8 cellular contexts compared by ENCODE assay signal in genomic region chr17:45132302-45132568, GRCh38. TPM values are rescaled to one million over a fixed set of nuclear protein-coding genes. Genes with fewer than 3 reads are reported as not detected.
DNase-seq lines count a peak whose midpoint lies in the region; ATAC-seq and TF ChIP-seq lines count a peak whose summit lies in the region.

Gene PLCD3, minus strand, starts transcription at chr17:45132515. Its CDS starts 105 bp downstream, at chr17:45132410.

- peak within 1 kb of the TSS; percentile 89 to 99 (median 98) for H3K27ac ChIP-seq in heart left ventricle

- H3K27me3 ChIP-seq in heart left ventricle: no peaks in the 10 kb centered on the region

- TF ChIP-seq POLR2A in heart left ventricle (IDR thresholded peaks at IDR 0.05): peak in 1 of 2 donors; percentile 54

- H3K9me3 ChIP-seq in heart left ventricle: no peaks in the 10 kb centered on the region

- peak within 1 kb of the TSS; percentile 85 for H3K4me3 Mint-ChIP-seq in activated CD4-positive, alpha-beta memory T cell treated with anti-CD3 and anti-CD28 coated beads, Interleukin-2, amount 10 ng/mL, durations not matched to agents 7 days and 5 days

- peak within 1 kb of the TSS; percentile 69 to 99 (median 94) for H3K4me3 ChIP-seq in heart left ventricle
- peak within 1 kb of the TSS; percentile 84 for H3K4me3 ChIP-seq in retinal pigment epithelial cell (ENCODE audit: low read length)

- POLR2A ChIA-PET in activated CD4-positive, alpha-beta memory T cell treated with anti-CD3 and anti-CD28 coated beads, Interleukin-2, amount 10 ng/mL, durations not matched to agents 7 days and 5 days (lab: Charles Lee): interaction anchor here (1.0 kb wide), 1 partner anchor 16 kb away, joined by 3 read pairs; the partner anchor contains the start of gene HEXIM1

- WGBS in heart left ventricle, 4 donors: 0 to 1% (median 1%) methylated on average over 3 to 37 of the region's 38 CpGs; no CpG with 5 or more reads in 1 of the 4 donors

- peaks cover 18% of the 10 kb centered on the region for H3K4me1 Mint-ChIP-seq in activated CD4-positive, alpha-beta memory T cell treated with anti-CD3 and anti-CD28 coated beads, Interleukin-2, amount 10 ng/mL, durations not matched to agents 7 days and 5 days

- DNase-seq in DMS79 (lab: John Stamatoyannopoulos, UW) (peak; percentile 43), DMS79 treated with DMSO at 0.1 percent for 48 hours (lab: John Stamatoyannopoulos, UW) (no peak), heart left ventricle (no peak), retinal pigment epithelial cell (ENCODE audit: low read depth) (no peak), COLO829 (ENCODE audit: low spot score) (no peak), T1000 (lab: John Stamatoyannopoulos, UW) (no peak), NCI-H510A (lab: John Stamatoyannopoulos, UW) (no peak)
- DNase-seq in activated CD4-positive, alpha-beta memory T cell treated with anti-CD3 and anti-CD28 coated beads, Interleukin-2, amount 10 ng/mL, durations not matched to agents 7 days and 5 days: no peak

- no peaks in the 10 kb centered on the region for H3K36me3 Mint-ChIP-seq in activated CD4-positive, alpha-beta memory T cell treated with anti-CD3 and anti-CD28 coated beads, Interleukin-2, amount 10 ng/mL, durations not matched to agents 7 days and 5 days (ENCODE audit: low read depth)

- ATAC-seq in heart left ventricle: no peak

- no peaks in the 10 kb centered on the region for H3K36me3 ChIP-seq in heart left ventricle

- peaks cover 8 to 72% (median 59%) of the 10 kb centered on the region in 12 donors for H3K4me1 ChIP-seq in heart left ventricle

- no peaks in the 10 kb centered on the region for H3K9me3 Mint-ChIP-seq in activated CD4-positive, alpha-beta memory T cell treated with anti-CD3 and anti-CD28 coated beads, Interleukin-2, amount 10 ng/mL, durations not matched to agents 7 days and 5 days

- TF ChIP-seq CTCF in heart left ventricle (IDR thresholded peaks at IDR 0.05): no peak
- TF ChIP-seq CTCF in retinal pigment epithelial cell (conservative IDR thresholded peaks at IDR 0.05; ENCODE audit: low read depth, low read length): no peak

- intact Hi-C loops in heart left ventricle (cut with DNase I): loop anchor here (1.0 to 10.0 kb wide), 14 partner anchors 21 to 357 kb away; partner anchors contain the start of genes NMT1 (in 2 of the 10) and DCAKD (in 1 of the 10)

- peaks cover 9% of the 10 kb centered on the region for H3K27me3 Mint-ChIP-seq in activated CD4-positive, alpha-beta memory T cell treated with anti-CD3 and anti-CD28 coated beads, Interleukin-2, amount 10 ng/mL, durations not matched to agents 7 days and 5 days

- peak within 1 kb of the TSS; percentile 73 for H3K27ac Mint-ChIP-seq in activated CD4-positive, alpha-beta memory T cell treated with anti-CD3 and anti-CD28 coated beads, Interleukin-2, amount 10 ng/mL, durations not matched to agents 7 days and 5 days

- CTCF ChIA-PET in activated CD4-positive, alpha-beta memory T cell treated with anti-CD3 and anti-CD28 coated beads, Interleukin-2, amount 10 ng/mL, durations not matched to agents 7 days and 5 days (lab: Charles Lee): interaction anchor here (11.5 kb wide), 1 partner anchor 16 kb away, joined by 347 read pairs; the partner anchor contains the start of gene HEXIM1

RNA-seq across cellular contexts. Expression of gene PLCD3, which starts in this region (rescaled TPM):
- total RNA-seq in activated CD4-positive, alpha-beta memory T cell treated with anti-CD3 and anti-CD28 coated beads, Interleukin-2, amount 10 ng/mL, durations not matched to agents 7 days and 5 days: 1 to 10 TPM; 2.7 to 3.1 TPM
- 100 to 1,000 TPM; 102 to 207 (median 123) TPM for total RNA-seq in heart left ventricle
- 100 to 1,000 TPM in 1 of 2 donors, 10 to 100 TPM in 1; 92.8 to 105 TPM for polyA plus RNA-seq in heart left ventricle

Comparison
In these comparisons a context has a peak if more than half of its experiments do, and no peak if none do; other contexts are left out.
1. RNA of gene PLCD3 (total RNA-seq): 102 to 207 TPM in heart left ventricle; 2.7 to 3.1 TPM in activated CD4-positive, alpha-beta memory T cell treated with anti-CD3 and anti-CD28 coated beads, Interleukin-2, amount 10 ng/mL, durations not matched to agents 7 days and 5 days; every median in the first group is over 10 times any median in the second.